In genomic region chr20:50584687-50585086, GRCh38 we compare ENCODE assay signal across 14 cellular contexts.
"Had no signal": no experiment of that assay in that cellular context is flagged by ENCODE, and none has a peak within 500 bp of the region (broad histone marks: within the 10 kb centered on the region; RNA-seq: fewer than 3 reads in every experiment).

No MANE protein-coding gene starts in this region.

- H3K27me3 Mint-ChIP-seq: dendritic cell treated with granulocyte-macrophage colony-stimulating factor and Interleukin-4, amounts not matched to agents 40 ng/mL and 50 ng/mL, for 4 days; memory B cell; naive thymus-derived CD8-positive, alpha-beta T cell had no signal

- H3K4me3 Mint-ChIP-seq: dendritic cell treated with granulocyte-macrophage colony-stimulating factor and Interleukin-4, amounts not matched to agents 40 ng/mL and 50 ng/mL, for 4 days; memory B cell; naive thymus-derived CD8-positive, alpha-beta T cell had no signal

- H3K9me3 ChIP-seq: left ventricle myocardium inferior, upper lobe of left lung had no signal

- H3K27ac ChIP-seq: epithelial cell of prostate, left ventricle myocardium inferior, skin epidermis had no signal

- H3K27ac Mint-ChIP-seq: dendritic cell treated with granulocyte-macrophage colony-stimulating factor and Interleukin-4, amounts not matched to agents 40 ng/mL and 50 ng/mL, for 4 days had no signal

- H3K4me3 ChIP-seq: left ventricle myocardium inferior, skin epidermis, upper lobe of left lung had no signal

- H3K27me3 ChIP-seq: upper lobe of left lung had no signal

- H3K9me3 Mint-ChIP-seq: dendritic cell treated with granulocyte-macrophage colony-stimulating factor and Interleukin-4, amounts not matched to agents 40 ng/mL and 50 ng/mL, for 4 days; memory B cell; naive thymus-derived CD8-positive, alpha-beta T cell had no signal

- ATAC-seq: naive thymus-derived CD8-positive, alpha-beta T cell; right cardiac atrium; stimulated activated naive CD8-positive, alpha-beta T cell treated with anti-CD3 and anti-CD28 coated beads, Interleukin-15, Interleukin-2, amounts not matched to agents 100 U/mL and 50 U/mL, for 24 hours had no signal

- DNase-seq: activated gamma-delta T cell; activated T-cell treated with anti-CD3 and anti-CD28 coated beads, Interleukin-2, amount 50 U/mL, for 48 hours; cerebellar nuclear complex; hippocampal formation; left ventricle myocardium inferior; stimulated activated CD4-positive, alpha-beta T cell treated with anti-CD3 and anti-CD28 coated beads, Interleukin-4, amount 100 ng/mL, for 24 hours; stimulated activated naive CD8-positive, alpha-beta T cell treated with anti-CD3 and anti-CD28 coated beads, Interleukin-15, Interleukin-2, amounts not matched to agents 100 U/mL and 50 U/mL, for 24 hours; upper lobe of left lung had no signal
